ENCODE assay signal across 23 cellular contexts in the genomic region with DNA sequence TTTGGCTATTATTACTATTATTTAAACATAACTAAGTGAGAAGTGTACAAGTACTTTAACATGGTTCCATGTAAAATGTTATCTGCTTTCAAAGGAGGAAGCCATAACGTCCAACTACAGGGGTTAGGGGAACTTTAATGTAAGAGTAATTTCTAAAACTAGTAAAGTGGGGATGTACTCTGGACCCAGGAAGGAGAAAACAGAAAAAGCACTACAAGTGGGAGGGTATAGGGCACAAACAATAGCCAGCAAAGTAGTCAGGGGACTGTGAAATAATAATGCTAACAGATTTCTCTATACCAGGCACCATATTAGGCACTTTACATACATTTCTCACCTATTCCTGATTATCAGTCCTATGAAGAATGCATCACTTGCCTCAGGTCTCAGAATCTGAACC. TPM values are rescaled to one million over a fixed set of nuclear protein-coding genes. Genes with fewer than 3 reads are reported as not detected.
"Had no signal": no experiment of that assay in that cellular context is flagged by ENCODE, and none has a peak within 500 bp of the region (broad histone marks: within the 10 kb centered on the region; RNA-seq: fewer than 3 reads in every experiment).

No MANE protein-coding gene starts in this region.

- H3K27ac ChIP-seq: cardiac muscle cell, pancreas, tibial artery, upper lobe of right lung had no signal

- H3K9me3 ChIP-seq: pancreas, tibial artery, upper lobe of right lung had no signal

- DNase-seq: cerebellar nuclear complex; endodermal cell; erythroblast; glutamatergic neuron; immature natural killer cell; left ventricle myocardium superior; mesenchymal stem cell; midbrain; naive B cell; occipital lobe; pancreas; small intestine; stimulated activated CD4-positive, alpha-beta T cell treated with anti-CD3 and anti-CD28 coated beads, Interleukin-2, amount 100 ng/mL, for 48 hours; stimulated activated CD8-positive, alpha-beta memory T cell treated with anti-CD3 and anti-CD28 coated beads, Interleukin-4, amount 100 ng/mL, for 48 hours; stimulated activated naive CD8-positive, alpha-beta T cell treated with anti-CD3 and anti-CD28 coated beads, Interleukin-15, Interleukin-2, amounts not matched to agents 100 U/mL and 50 U/mL, for 24 hours; tibial artery; upper lobe of right lung had no signal

- H3K36me3 ChIP-seq: cardiac muscle cell, pancreas, tibial artery, upper lobe of right lung had no signal

- H3K27me3 ChIP-seq: cardiac muscle cell, pancreas, tibial artery, upper lobe of right lung had no signal

- ATAC-seq: left ventricle myocardium superior; pancreas; stimulated activated effector memory CD8-positive, alpha-beta T cell treated with anti-CD3 and anti-CD28 coated beads, Interleukin-12 subunit alpha, Interleukin-12 subunit beta, amount 100 ng/mL, for 72 hours; stimulated activated naive CD8-positive, alpha-beta T cell treated with anti-CD3 and anti-CD28 coated beads, Interleukin-15, Interleukin-2, amounts not matched to agents 100 U/mL and 50 U/mL, for 24 hours; upper lobe of right lung had no signal

- H3K4me3 ChIP-seq: cardiac muscle cell, lung, pancreas, tibial artery, upper lobe of right lung had no signal

RNA-seq across cellular contexts. Expression of gene SCNN1G, which starts 52.9 kb away (rescaled TPM):
- total RNA-seq: cardiac muscle cell, endothelial cell of umbilical vein, fibroblast of lung, renal cortical epithelial cell had no signal
- polyA plus RNA-seq: cardiac muscle cell, endothelial cell of umbilical vein, fibroblast of lung, immature natural killer cell had no signal
